In the genomic region with DNA sequence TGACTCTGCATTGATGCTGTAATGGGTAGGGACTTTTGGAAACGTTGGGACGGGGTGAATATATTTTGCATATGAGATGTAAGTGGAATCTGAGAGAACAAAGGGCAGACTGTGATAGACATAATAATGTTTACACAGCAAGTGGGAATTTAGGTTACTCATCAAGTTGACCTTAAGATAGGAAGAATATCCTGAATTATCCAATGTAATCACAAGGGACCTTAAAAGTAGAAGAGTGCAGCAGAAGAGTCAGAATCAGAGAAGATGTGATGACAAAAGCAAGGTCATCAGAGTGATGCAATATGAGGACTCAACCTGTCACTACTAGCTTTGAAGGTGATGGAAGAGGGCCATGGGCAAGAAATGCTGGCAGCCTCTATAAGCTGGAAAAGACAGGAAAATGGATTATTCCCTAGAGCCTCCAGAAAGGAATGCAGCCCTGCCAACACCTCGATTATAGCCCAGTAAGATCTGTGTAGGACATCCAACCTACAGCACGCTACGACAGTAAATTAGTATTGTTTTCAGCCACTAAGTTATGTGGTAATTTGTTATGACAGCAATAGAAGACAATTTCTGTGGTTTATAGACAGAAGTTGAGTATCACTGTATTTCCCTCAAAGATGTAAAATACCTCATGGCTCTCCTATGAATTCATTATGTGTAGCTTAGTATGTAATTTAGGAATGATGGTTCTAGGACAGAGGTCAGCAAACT, we compare ENCODE assay signal across 28 cellular contexts. TPM values are rescaled to one million over a fixed set of nuclear protein-coding genes. Genes with fewer than 3 reads are reported as not detected.
DNase-seq lines count a peak whose midpoint lies in the region; ATAC-seq, FAIRE-seq and TF ChIP-seq lines count a peak whose summit lies in the region.
"Had no signal": no experiment of that assay in that cellular context is flagged by ENCODE, and none has a peak within 500 bp of the region (broad histone marks: within the 10 kb centered on the region; RNA-seq: fewer than 3 reads in every experiment).

No MANE protein-coding gene starts in this region.

- no peaks in the 10 kb centered on the region for H3K4me1 ChIP-seq in K562 (replicated peaks in 1 of 2; ENCODE audit: control insufficient read depth in 2 of 2, insufficient read depth in 2 of 2, low read length in 2 of 2)
- H3K4me1 ChIP-seq in HepG2 (ENCODE audit: insufficient read depth, low read length) = peaks cover 18% of the 10 kb centered on the region
- no peaks in the 10 kb centered on the region for H3K4me1 ChIP-seq in tibial nerve
- H3K4me1 ChIP-seq in ascending aorta = no peaks in the 10 kb centered on the region
- H3K4me1 ChIP-seq: BLaER1 treated with 17β-estradiol and CSF1 and Interleukin-3, amounts not matched to agents 10 nM and 100 nM had no signal

- H3K36me3 ChIP-seq in K562 (ENCODE audit: control insufficient read depth, insufficient read depth, low read length) (no peaks in the 10 kb centered on the region), HepG2 (replicated peaks in 1 of 2; ENCODE audit: control insufficient read depth in 1 of 2, insufficient read depth in 2 of 2, low read length in 2 of 2) (no peaks in the 10 kb centered on the region), tibial nerve (no peaks in the 10 kb centered on the region), ascending aorta (no peaks in the 10 kb centered on the region)
- H3K36me3 ChIP-seq: BLaER1 treated with 17β-estradiol and CSF1 and Interleukin-3, amounts not matched to agents 10 nM and 100 nM; SJSA1 had no signal

- H3K27ac Mint-ChIP-seq in activated T-cell treated with anti-CD3 and anti-CD28 coated beads, Interleukin-2, amount 50 U/mL, for 72 hours = peak overlapping the region; percentile 38
- no peak overlapping the region for H3K27ac Mint-ChIP-seq in activated naive CD8-positive, alpha-beta T cell treated with anti-CD3 and anti-CD28 coated beads for 36 hours
- H3K27ac Mint-ChIP-seq: CD8-positive, alpha-beta T cell; HFFc6 had no signal

- POLR2A ChIA-PET in K562 (lab: Yijun Ruan, JAX) (interaction anchor here (1.0 kb wide), 1 partner anchor 15 kb away, joined by 3 read pairs; no protein-coding TSS in a partner anchor), HepG2 (lab: Yijun Ruan, JAX) (no interaction called here)

- TF ChIP-seq RAD21 in K562 (CRISPR knock-in tag; conservative IDR thresholded peaks at IDR 0.05 in 1 of 2, IDR thresholded peaks at IDR 0.05 in 1 of 2) (no peak), HepG2 (CRISPR knock-in tag; IDR thresholded peaks at IDR 0.05) (no peak)

- CTCF ChIA-PET in K562 (lab: Yijun Ruan, JAX; ENCODE audit: low intra/inter-chr PET ratio) (no interaction called here), HepG2 (lab: Yijun Ruan, JAX; ENCODE audit: low intra/inter-chr PET ratio, low total read pairs) (no interaction called here)

- H3K4me3 ChIP-seq in K562 = no peak overlapping the region
- no peak overlapping the region for H3K4me3 ChIP-seq in HepG2 (replicated peaks in 1 of 3; ENCODE audit: insufficient read depth in 1 of 3, low read depth in 2 of 3, low read length in 3 of 3)
- H3K4me3 ChIP-seq in tibial nerve = no peak overlapping the region
- H3K4me3 ChIP-seq in ascending aorta = no peak overlapping the region
- H3K4me3 ChIP-seq: BLaER1 treated with 17β-estradiol and CSF1 and Interleukin-3, amounts not matched to agents 10 nM and 100 nM; SJSA1 had no signal

- H3K27ac ChIP-seq in K562 (ENCODE audit: extremely low read depth, low read depth, low read length) (no peak overlapping the region), HepG2 (ENCODE audit: extremely low read length, insufficient read depth, low read length) (no peak overlapping the region), tibial nerve (no peak overlapping the region), ascending aorta (no peak overlapping the region)
- H3K27ac ChIP-seq: 22Rv1; BLaER1 treated with 17β-estradiol and CSF1 and Interleukin-3, amounts not matched to agents 10 nM and 100 nM; HL-60; KMS-11; SJSA1 had no signal

- H3K4me3 Mint-ChIP-seq in activated T-cell treated with anti-CD3 and anti-CD28 coated beads, Interleukin-2, amount 50 U/mL, for 72 hours = no peak overlapping the region
- H3K4me3 Mint-ChIP-seq in activated naive CD8-positive, alpha-beta T cell treated with anti-CD3 and anti-CD28 coated beads for 36 hours = no peak overlapping the region
- H3K4me3 Mint-ChIP-seq: CD8-positive, alpha-beta T cell; HFFc6 had no signal

- peak; percentile 15 to 61 for ATAC-seq in activated T-cell treated with anti-CD3 and anti-CD28 coated beads, Interleukin-2, amount 50 U/mL, for 72 hours (replicated peaks in 1 of 2)
- no peak for ATAC-seq in K562
- no peak for ATAC-seq in HepG2
- ATAC-seq: CD8-positive, alpha-beta T cell; Right ventricle myocardium inferior had no signal

- 0% methylated on average over 5 of the region's 5 CpGs for WGBS in K562 (ENCODE audit: insufficient coverage, low coverage, missing lambda C conversion rate)
- WGBS in HepG2 (ENCODE audit: low lambda C conversion rate) = 56% methylated on average over 5 of the region's 5 CpGs
- 59 to 69% methylated on average over 5 of the region's 5 CpGs for WGBS in tibial nerve, 2 donors

- BruUV-seq in K562 (replicated peaks; lab: Mats Ljungman, UMichigan) (no TSS peak), HepG2 (replicated peaks; lab: Mats Ljungman, UMichigan) (no TSS peak)

- FAIRE-seq in K562 (lab: Jason Lieb, UNC) (no peak), HepG2 (lab: Jason Lieb, UNC) (no peak)
- FAIRE-seq: D721Med, GM18507 had no signal

- H4K20me1 ChIP-seq in K562 (replicated peaks; ENCODE audit: control insufficient read depth, insufficient read depth, low read length) (no peaks in the 10 kb centered on the region), HepG2 (ENCODE audit: insufficient read depth, low read length) (no peaks in the 10 kb centered on the region)
- H4K20me1 ChIP-seq: BLaER1 treated with 17β-estradiol and CSF1 and Interleukin-3, amounts not matched to agents 10 nM and 100 nM had no signal

- no peak for DNase-seq in activated T-cell treated with anti-CD3 and anti-CD28 coated beads, Interleukin-2, amount 50 U/mL, for 72 hours
- DNase-seq in activated T-cell treated with anti-CD3 and anti-CD28 coated beads for 4 hours (no peak), NCI-H460 (ENCODE audit: extremely low read depth, low read depth) (peak; percentile 65), K562 (ENCODE audit: extremely low read depth in 1 of 4, low spot score in 3 of 4) (no peak), HepG2 (ENCODE audit: low spot score) (peak; percentile 47), tibial nerve (ENCODE audit: low spot score in 2 of 2) (no peak), ascending aorta (ENCODE audit: low spot score in 2 of 2) (no peak)
- no peak for DNase-seq in activated naive CD8-positive, alpha-beta T cell treated with anti-CD3 and anti-CD28 coated beads for 36 hours
- DNase-seq: CD8-positive, alpha-beta T cell; DMS53; GDM1; H7; HFFc6; MV-4-11; NCI-H1105 treated with DMSO at 0.1 percent for 48 hours; NCI-H2081; NCI-H2171; NCI-H345; NCI-H524 treated with DMSO at 0.1 percent for 48 hours; OCI-M1 had no signal

- H3K9me3 Mint-ChIP-seq in activated T-cell treated with anti-CD3 and anti-CD28 coated beads, Interleukin-2, amount 50 U/mL, for 72 hours = peaks cover 0 to 1% of the 10 kb centered on the region in 2 donors
- H3K9me3 Mint-ChIP-seq in activated naive CD8-positive, alpha-beta T cell treated with anti-CD3 and anti-CD28 coated beads for 36 hours = peaks cover 8% of the 10 kb centered on the region
- H3K9me3 Mint-ChIP-seq: HFFc6 had no signal

- no peaks in the 10 kb centered on the region for H3K4me1 Mint-ChIP-seq in activated T-cell treated with anti-CD3 and anti-CD28 coated beads, Interleukin-2, amount 50 U/mL, for 72 hours (ENCODE audit: low read depth)
- no peaks in the 10 kb centered on the region for H3K4me1 Mint-ChIP-seq in activated naive CD8-positive, alpha-beta T cell treated with anti-CD3 and anti-CD28 coated beads for 36 hours

- no peaks in the 10 kb centered on the region for H3K9me1 ChIP-seq in K562 (ENCODE audit: control insufficient read depth, insufficient read depth, low read length)

- in situ Hi-C loops in K562 (cut with MboI) = no loop called here
- in situ Hi-C loops in HepG2 (cut with HindIII; ENCODE audit: extremely low pct_ligation_motif_present, low pct_unique_long_range_greater_than_20kb) = no loop called here

- no peak overlapping the region for H3K9ac ChIP-seq in K562 (ENCODE audit: insufficient read depth in 1 of 2, low read depth in 2 of 2, low read length in 2 of 2)
- no peak overlapping the region for H3K9ac ChIP-seq in HepG2 (ENCODE audit: insufficient read depth, low read depth, low read length)
- H3K9ac ChIP-seq: BLaER1 treated with 17β-estradiol and CSF1 and Interleukin-3, amounts not matched to agents 10 nM and 100 nM; KMS-11 had no signal

- no peak overlapping the region for H2AFZ ChIP-seq in K562 (ENCODE audit: low read depth, low read length)
- no peak overlapping the region for H2AFZ ChIP-seq in HepG2 (ENCODE audit: low read length)

- no peak for TF ChIP-seq CTCF in K562 (IDR thresholded peaks at IDR 0.05 in 2 of 3, conservative IDR thresholded peaks at IDR 0.05 in 1 of 3; ENCODE audit: insufficient read depth in 2 of 3, low read depth in 1 of 3, low read length in 3 of 3)
- TF ChIP-seq CTCF in HepG2 (CRISPR knock-in tag; IDR thresholded peaks at IDR 0.05) = no peak
- no peak for TF ChIP-seq CTCF in tibial nerve (IDR thresholded peaks at IDR 0.05)
- TF ChIP-seq CTCF in ascending aorta (IDR thresholded peaks at IDR 0.05) = no peak

- peaks cover 0 to 9% of the 10 kb centered on the region in 2 donors for H3K36me3 Mint-ChIP-seq in activated T-cell treated with anti-CD3 and anti-CD28 coated beads, Interleukin-2, amount 50 U/mL, for 72 hours (ENCODE audit: insufficient read depth in 2 of 2)
- H3K36me3 Mint-ChIP-seq in activated naive CD8-positive, alpha-beta T cell treated with anti-CD3 and anti-CD28 coated beads for 36 hours = peaks cover 25% of the 10 kb centered on the region

- TF ChIP-seq EP300 in K562 (IDR thresholded peaks at IDR 0.05; ENCODE audit: low read length) (no peak), HepG2 (IDR thresholded peaks at IDR 0.05; ENCODE audit: low read depth in 2 of 2, low read length in 2 of 2) (no peak), HepG2 (CRISPR knock-in tag; IDR thresholded peaks at IDR 0.05; ENCODE audit: borderline replicate concordance) (no peak), tibial nerve (IDR thresholded peaks at IDR 0.05) (no peak)

- H3K27me3 ChIP-seq in K562 (ENCODE audit: control insufficient read depth in 2 of 2, insufficient read depth in 2 of 2, low read length in 2 of 2) = no peaks in the 10 kb centered on the region
- H3K27me3 ChIP-seq in HepG2 (ENCODE audit: control insufficient read depth in 1 of 2, insufficient read depth in 2 of 2, low read length in 2 of 2) = no peaks in the 10 kb centered on the region
- no peaks in the 10 kb centered on the region for H3K27me3 ChIP-seq in tibial nerve
- no peaks in the 10 kb centered on the region for H3K27me3 ChIP-seq in ascending aorta
- H3K27me3 ChIP-seq: SJSA1 had no signal

- no peak for TF ChIP-seq POLR2A in K562 (conservative IDR thresholded peaks at IDR 0.05)
- TF ChIP-seq POLR2A in HepG2 (IDR thresholded peaks at IDR 0.05; ENCODE audit: insufficient read depth in 1 of 2, low read depth in 2 of 2, low read length in 2 of 2) = no peak
- TF ChIP-seq POLR2A in tibial nerve (IDR thresholded peaks at IDR 0.05) = no peak

- H3K27me3 Mint-ChIP-seq in activated T-cell treated with anti-CD3 and anti-CD28 coated beads, Interleukin-2, amount 50 U/mL, for 72 hours (ENCODE audit: low read depth) = no peaks in the 10 kb centered on the region
- no peaks in the 10 kb centered on the region for H3K27me3 Mint-ChIP-seq in activated naive CD8-positive, alpha-beta T cell treated with anti-CD3 and anti-CD28 coated beads for 36 hours

- no peaks in the 10 kb centered on the region for H3K79me2 ChIP-seq in K562 (ENCODE audit: control insufficient read depth, insufficient read depth, low read length)
- H3K79me2 ChIP-seq in HepG2 (ENCODE audit: insufficient read depth, low read length) = no peaks in the 10 kb centered on the region

- H3K9me3 ChIP-seq in K562 (replicated peaks; ENCODE audit: control insufficient read depth, insufficient read depth, low read depth, low read length) = no peaks in the 10 kb centered on the region
- no peaks in the 10 kb centered on the region for H3K9me3 ChIP-seq in HepG2 (ENCODE audit: low read length)
- no peaks in the 10 kb centered on the region for H3K9me3 ChIP-seq in tibial nerve
- no peaks in the 10 kb centered on the region for H3K9me3 ChIP-seq in ascending aorta
- H3K9me3 ChIP-seq: SJSA1 had no signal

- intact Hi-C loops in K562 (cut with micrococcal nuclease) (no loop called here), HepG2 (cut with micrococcal nuclease; ENCODE audit: unreplicated experiment) (no loop called here), ascending aorta (cut with DNase I) (no loop called here)

- H3K4me2 ChIP-seq in K562 (ENCODE audit: insufficient read depth, low read length) (no peak overlapping the region), HepG2 (ENCODE audit: low read depth, low read length) (no peak overlapping the region)
- H3K4me2 ChIP-seq: BLaER1 treated with 17β-estradiol and CSF1 and Interleukin-3, amounts not matched to agents 10 nM and 100 nM; KMS-11 had no signal

RNA-seq across cellular contexts. Expression of a gene that starts 26.4 kb away (rescaled TPM):
- total RNA-seq in activated T-cell treated with anti-CD3 and anti-CD28 coated beads, Interleukin-2, amount 50 U/mL, for 72 hours = 10 to 100 TPM; 10.5 to 14.7 TPM
- total RNA-seq in NCI-H460 (2014; rRNA removed; shearing (Covaris generic)) = 28.3 and 32.7 TPM in 2 replicates
- polyA plus RNA-seq in NCI-H460 (2014; cell fraction: nucleus; rRNA removed) = 25.8 and 31.6 TPM in 2 replicates
- 0.12 and 0.76 TPM in 2 replicates for total RNA-seq in K562 (2011; cell fraction: chromatin; rRNA removed; ENCODE audit: low replicate concordance)
- 0.13 and 0.17 TPM in 2 replicates for total RNA-seq in K562 (2011; cell fraction: nucleolus; rRNA removed)
- total RNA-seq in K562 (2011; cell fraction: nucleoplasm; rRNA removed) = 0.29 TPM in 1 of 2 replicates, not detected in the other
- total RNA-seq in K562 (2014; rRNA removed) (0.16 and 0.32 TPM in 2 replicates), K562 (2014; rRNA removed; fragmentation: Illumina TruSeq; extraction: Trizol) (0.18 and 0.41 TPM in 2 replicates), K562 (2015; rRNA removed; fragmentation: Illumina TruSeq; extraction: Trizol) (0.11 and 0.18 TPM in 2 replicates), K562 (2021) (0.13 and 0.40 TPM in 2 replicates), HepG2 (2016; rRNA removed; fragmentation: Illumina TruSeq; extraction: Trizol) (17.6 and 24.5 TPM in 2 replicates), tibial nerve (10 to 100 TPM; 14.1 to 27.1 (median 21.6) TPM), ascending aorta (7.1 TPM)
- polyA plus RNA-seq in K562 (2011; rRNA removed) (0.06 and 0.11 TPM in 2 replicates), K562 (2014; fragmentation: Illumina TruSeq; extraction: Trizol) (0.13 TPM in 1 of 2 replicates, not detected in the other), K562 (2014; fragmentation: Nextera tagmentation; extraction: Ambion mirVana) (under 1 TPM; 0.04 TPM), K562 (2014; rRNA removed) (0.18 and 0.53 TPM in 2 replicates), HepG2 (2011; rRNA removed) (5.4 and 7.3 TPM in 2 replicates)
- polyA plus RNA-seq in K562 (2011; cell fraction: cytosol; rRNA removed) = 0.01 and 0.04 TPM in 2 replicates
- polyA plus RNA-seq in K562 (2011; cell fraction: nucleus; rRNA removed) = 0.16 and 0.24 TPM in 2 replicates
- polyA plus RNA-seq in K562 (2012) = 0.23 and 0.68 TPM in 2 replicates
- 0.18 and 0.25 TPM in 2 replicates for polyA minus RNA-seq in K562 (2011; rRNA and poly(A)+ RNA removed)
- not detected in 2 replicates for polyA minus RNA-seq in K562 (2011; cell fraction: cytosol; rRNA and poly(A)+ RNA removed)
- 0.44 TPM in 1 of 2 replicates, not detected in the other for polyA minus RNA-seq in K562 (2011; cell fraction: nucleus; rRNA and poly(A)+ RNA removed)
- 2.6 and 2.8 TPM in 2 replicates for total RNA-seq in HepG2 (2016; cell fraction: cytosol; rRNA removed; fragmentation: Illumina TruSeq; extraction: Trizol; ENCODE audit: low read depth)
- 18.3 and 23.4 TPM in 2 replicates for total RNA-seq in HepG2 (2016; cell fraction: insoluble cytoplasmic fraction; rRNA removed; fragmentation: Illumina TruSeq; extraction: Trizol)
- total RNA-seq in HepG2 (2016; cell fraction: membrane; rRNA removed; fragmentation: Illumina TruSeq; extraction: Trizol) = 7.4 and 9.5 TPM in 2 replicates
- 14.0 and 15.8 TPM in 2 replicates for total RNA-seq in HepG2 (2016; cell fraction: nucleus; rRNA removed; fragmentation: Illumina TruSeq; extraction: Trizol)
- polyA plus RNA-seq in HepG2 (2011; cell fraction: cytosol; rRNA removed) = 3.3 and 4.4 TPM in 2 replicates
- polyA plus RNA-seq in HepG2 (2011; cell fraction: nucleus; rRNA removed) = 4.3 and 5.0 TPM in 2 replicates
- 6.3 and 8.2 TPM in 2 replicates for polyA plus RNA-seq in HepG2 (2012)
- polyA plus RNA-seq in HepG2 (2016; cell fraction: cytosol; fragmentation: Illumina TruSeq; extraction: Trizol; ENCODE audit: low read depth) = 1.5 and 1.7 TPM in 2 replicates
- polyA plus RNA-seq in HepG2 (2016; cell fraction: insoluble cytoplasmic fraction; fragmentation: Illumina TruSeq; extraction: Trizol; ENCODE audit: low read depth) = 16.4 and 18.5 TPM in 2 replicates
- polyA plus RNA-seq in HepG2 (2016; cell fraction: membrane; fragmentation: Illumina TruSeq; extraction: Trizol; ENCODE audit: low read depth) = 4.0 and 4.4 TPM in 2 replicates
- 15.0 and 16.3 TPM in 2 replicates for polyA plus RNA-seq in HepG2 (2016; cell fraction: nucleus; fragmentation: Illumina TruSeq; extraction: Trizol; ENCODE audit: insufficient read depth, low read depth)
- polyA minus RNA-seq in HepG2 (2011; rRNA and poly(A)+ RNA removed; ENCODE audit: low replicate concordance) = 6.5 and 7.6 TPM in 2 replicates
- polyA minus RNA-seq in HepG2 (2011; cell fraction: cytosol; rRNA and poly(A)+ RNA removed) = 5.8 and 6.3 TPM in 2 replicates
- 11.7 and 12.3 TPM in 2 replicates for polyA minus RNA-seq in HepG2 (2011; cell fraction: nucleus; rRNA and poly(A)+ RNA removed)
- 1 to 10 TPM; 8.8 to 9.4 TPM for total RNA-seq in activated naive CD8-positive, alpha-beta T cell treated with anti-CD3 and anti-CD28 coated beads for 36 hours

RNA-seq across cellular contexts. Expression of a gene that starts 53.4 kb away (rescaled TPM):
- total RNA-seq in activated T-cell treated with anti-CD3 and anti-CD28 coated beads, Interleukin-2, amount 50 U/mL, for 72 hours = not detected
- not detected in 2 replicates for total RNA-seq in NCI-H460 (2014; rRNA removed; shearing (Covaris generic))
- not detected in 2 replicates for polyA plus RNA-seq in NCI-H460 (2014; cell fraction: nucleus; rRNA removed)
- not detected in 2 replicates for total RNA-seq in K562 (2011; cell fraction: chromatin; rRNA removed; ENCODE audit: low replicate concordance)
- total RNA-seq in K562 (2011; cell fraction: nucleolus; rRNA removed) = not detected in 2 replicates
- not detected in 2 replicates for total RNA-seq in K562 (2011; cell fraction: nucleoplasm; rRNA removed)
- not detected in 2 replicates for total RNA-seq in K562 (2014; rRNA removed)
- total RNA-seq in K562 (2014; rRNA removed; fragmentation: Illumina TruSeq; extraction: Trizol) = not detected in 2 replicates
- total RNA-seq in K562 (2015; rRNA removed; fragmentation: Illumina TruSeq; extraction: Trizol) = not detected in 2 replicates
- total RNA-seq in K562 (2021) = not detected in 2 replicates
- not detected in 2 replicates for polyA plus RNA-seq in K562 (2011; rRNA removed)
- not detected in 2 replicates for polyA plus RNA-seq in K562 (2011; cell fraction: cytosol; rRNA removed)
- polyA plus RNA-seq in K562 (2011; cell fraction: nucleus; rRNA removed) = not detected in 2 replicates
- polyA plus RNA-seq in K562 (2012) = not detected in 2 replicates
- polyA plus RNA-seq in K562 (2014; fragmentation: Illumina TruSeq; extraction: Trizol) = not detected in 2 replicates
- polyA plus RNA-seq in K562 (2014; fragmentation: Nextera tagmentation; extraction: Ambion mirVana) = not detected
- not detected in 2 replicates for polyA plus RNA-seq in K562 (2014; rRNA removed)
- polyA minus RNA-seq in K562 (2011; rRNA and poly(A)+ RNA removed) = not detected in 2 replicates
- not detected in 2 replicates for polyA minus RNA-seq in K562 (2011; cell fraction: cytosol; rRNA and poly(A)+ RNA removed)
- polyA minus RNA-seq in K562 (2011; cell fraction: nucleus; rRNA and poly(A)+ RNA removed) = not detected in 2 replicates
- total RNA-seq in HepG2 (2016; rRNA removed; fragmentation: Illumina TruSeq; extraction: Trizol) = 1.1 and 1.5 TPM in 2 replicates
- total RNA-seq in HepG2 (2016; cell fraction: cytosol; rRNA removed; fragmentation: Illumina TruSeq; extraction: Trizol; ENCODE audit: low read depth) = 0.20 and 0.26 TPM in 2 replicates
- total RNA-seq in HepG2 (2016; cell fraction: insoluble cytoplasmic fraction; rRNA removed; fragmentation: Illumina TruSeq; extraction: Trizol) = 0.61 and 1.3 TPM in 2 replicates
- total RNA-seq in HepG2 (2016; cell fraction: membrane; rRNA removed; fragmentation: Illumina TruSeq; extraction: Trizol) = 0.59 and 0.72 TPM in 2 replicates
- 1.3 and 1.6 TPM in 2 replicates for total RNA-seq in HepG2 (2016; cell fraction: nucleus; rRNA removed; fragmentation: Illumina TruSeq; extraction: Trizol)
- 1.0 and 1.3 TPM in 2 replicates for polyA plus RNA-seq in HepG2 (2011; rRNA removed)
- polyA plus RNA-seq in HepG2 (2011; cell fraction: cytosol; rRNA removed) = 0.83 and 1.1 TPM in 2 replicates
- 0.55 and 0.59 TPM in 2 replicates for polyA plus RNA-seq in HepG2 (2011; cell fraction: nucleus; rRNA removed)
- polyA plus RNA-seq in HepG2 (2012) = 0.47 and 0.85 TPM in 2 replicates
- polyA plus RNA-seq in HepG2 (2016; cell fraction: cytosol; fragmentation: Illumina TruSeq; extraction: Trizol; ENCODE audit: low read depth) = 0.24 and 0.27 TPM in 2 replicates
- 1.2 and 1.5 TPM in 2 replicates for polyA plus RNA-seq in HepG2 (2016; cell fraction: insoluble cytoplasmic fraction; fragmentation: Illumina TruSeq; extraction: Trizol; ENCODE audit: low read depth)
- 0.60 and 0.61 TPM in 2 replicates for polyA plus RNA-seq in HepG2 (2016; cell fraction: membrane; fragmentation: Illumina TruSeq; extraction: Trizol; ENCODE audit: low read depth)
- 2.0 and 2.2 TPM in 2 replicates for polyA plus RNA-seq in HepG2 (2016; cell fraction: nucleus; fragmentation: Illumina TruSeq; extraction: Trizol; ENCODE audit: insufficient read depth, low read depth)
- polyA minus RNA-seq in HepG2 (2011; rRNA and poly(A)+ RNA removed; ENCODE audit: low replicate concordance) = 1.3 TPM in 1 of 2 replicates, not detected in the other
- 0.18 and 0.30 TPM in 2 replicates for polyA minus RNA-seq in HepG2 (2011; cell fraction: cytosol; rRNA and poly(A)+ RNA removed)
- polyA minus RNA-seq in HepG2 (2011; cell fraction: nucleus; rRNA and poly(A)+ RNA removed) = 0.26 and 0.50 TPM in 2 replicates
- under 1 TPM in 3 of 4 donors, not detected in 1; 0.21 to 0.44 (median 0.30) TPM for total RNA-seq in tibial nerve
- total RNA-seq in ascending aorta = 0.43 TPM
- not detected for total RNA-seq in activated naive CD8-positive, alpha-beta T cell treated with anti-CD3 and anti-CD28 coated beads for 36 hours
- total RNA-seq: CD8-positive, alpha-beta T cell; H7; HFFc6; Right ventricle myocardium inferior had no signal

Comparison
In these comparisons a context has a peak if more than half of its experiments do, and no peak if none do; other contexts are left out.
1. ATAC-seq: peak in activated T-cell treated with anti-CD3 and anti-CD28 coated beads, Interleukin-2, amount 50 U/mL, for 72 hours (2 of 2); none in K562 (single experiment) and HepG2 (single experiment).
2. DNase-seq: peak in NCI-H460 (single experiment) and HepG2 (single experiment); none in activated T-cell treated with anti-CD3 and anti-CD28 coated beads, Interleukin-2, amount 50 U/mL, for 72 hours (0 of 2), activated T-cell treated with anti-CD3 and anti-CD28 coated beads for 4 hours (single experiment), K562 (0 of 4), tibial nerve (0 of 2), ascending aorta (0 of 2) and activated naive CD8-positive, alpha-beta T cell treated with anti-CD3 and anti-CD28 coated beads for 36 hours (single experiment).